Comparison of ENCODE assay signal across 12 cellular contexts in genomic region chr7:47653550-47654351, GRCh38.
A peak's percentile ranks its signal among the peaks of the same experiment; 100 is the strongest.
DNase-seq lines count a peak whose midpoint lies in the region; ATAC-seq and TF ChIP-seq lines count a peak whose summit lies in the region.
"Had no signal": no experiment of that assay in that cellular context is flagged by ENCODE, and none has a peak within 500 bp of the region (broad histone marks: within the 10 kb centered on the region; RNA-seq: fewer than 3 reads in every experiment).

No MANE protein-coding gene starts in this region.

- DNase-seq in H9: no peak
- peak; percentile 17 for DNase-seq in UCSD-AML1 (lab: John Stamatoyannopoulos, UW; ENCODE audit: unreplicated experiment)
- DNase-seq in iris pigment epithelial cell (ENCODE audit: low read depth): peak; percentile 68
- no peak for DNase-seq in stimulated activated naive B cell treated with anti-CD40 and anti-IgM and Interleukin-4, amounts not matched to agents 10 μg/mL and 1 μg/mL and 100 μg/mL, for 72 hours
- DNase-seq in NCI-H2081 (lab: John Stamatoyannopoulos, UW): no peak
- DNase-seq: activated naive CD4-positive, alpha-beta T cell treated with Interleukin-2 at 50 U/mL for 16 hours; DMS53; Kasumi-1; left lung; NCI-H2107 had no signal

- H3K79me1 ChIP-seq in H9 (ENCODE audit: insufficient read depth, low read depth, low read length, poor library complexity, severe bottlenecking): no peaks in the 10 kb centered on the region

- no peaks in the 10 kb centered on the region; the same call in 1 of the 2 replicates for H3K4me1 ChIP-seq in H9 (ENCODE audit: insufficient read depth, low read length)

- H2BK20ac ChIP-seq in H9 (ENCODE audit: low read depth, low read length, poor library complexity, severe bottlenecking): no peak overlapping the region

- H2BK120ac ChIP-seq in H9 (ENCODE audit: low read depth, low read length, poor library complexity, severe bottlenecking): no peak overlapping the region

- H3K23me2 ChIP-seq in H9 (ENCODE audit: insufficient read length, low read depth, low read length, poor library complexity, severe bottlenecking): no peaks in the 10 kb centered on the region

- H3K9ac ChIP-seq in H9 (ENCODE audit: extremely low read depth, insufficient read length, low read length): no peak overlapping the region

- no peak overlapping the region for H2AK5ac ChIP-seq in H9 (ENCODE audit: insufficient read length, low read length)

- peak overlapping the region in 2 of 3 experiments; percentile 16 to 70; a peak in 1 of 7 replicates for H3K27ac Mint-ChIP-seq in H9
- H3K27ac Mint-ChIP-seq in stimulated activated naive B cell treated with anti-CD40 and anti-IgM and Interleukin-4, amounts not matched to agents 10 μg/mL and 1 μg/mL and 100 μg/mL, for 72 hours: peak overlapping the region; percentile 57

- no peak overlapping the region for H3T11ph ChIP-seq in H9 (ENCODE audit: low read length)

- H3K27me3 ChIP-seq in H9 (ENCODE audit: insufficient read depth, low read length): no peaks in the 10 kb centered on the region
- H3K27me3 ChIP-seq: left lung had no signal

- H3K4me2 ChIP-seq in H9 (ENCODE audit: insufficient read depth, insufficient read length, low read length): no peak overlapping the region

- no peak overlapping the region for H2AFZ ChIP-seq in H9 (ENCODE audit: low read length)

- H3K9me3 ChIP-seq in H9 (ENCODE audit: control insufficient read depth, low read depth, low read length): no peaks in the 10 kb centered on the region
- H3K9me3 ChIP-seq: left lung had no signal

- no peak overlapping the region for H4K8ac ChIP-seq in H9 (replicated peaks; ENCODE audit: insufficient read length, low read depth, low read length)

- no peak for ATAC-seq in stimulated activated naive B cell treated with anti-CD40 and anti-IgM and Interleukin-4, amounts not matched to agents 10 μg/mL and 1 μg/mL and 100 μg/mL, for 72 hours (replicated peaks)
- ATAC-seq in GM19467 (IDR thresholded peaks at IDR 0.05; ENCODE audit: unreplicated experiment) (no peak), HG02870 (IDR thresholded peaks at IDR 0.05; ENCODE audit: unreplicated experiment) (no peak)
- ATAC-seq: left lung had no signal

- no peaks in the 10 kb centered on the region for H3K36me3 Mint-ChIP-seq in H9 (ENCODE audit: insufficient read depth in 1 of 3, low read depth in 3 of 3)
- H3K36me3 Mint-ChIP-seq in stimulated activated naive B cell treated with anti-CD40 and anti-IgM and Interleukin-4, amounts not matched to agents 10 μg/mL and 1 μg/mL and 100 μg/mL, for 72 hours: no peaks in the 10 kb centered on the region

- TF ChIP-seq CTCF in H9 (conservative IDR thresholded peaks at IDR 0.05): no peak

- H3K79me2 ChIP-seq in H9 (ENCODE audit: insufficient read depth, low read length): no peaks in the 10 kb centered on the region

- H3K18ac ChIP-seq in H9 (ENCODE audit: insufficient read length, low read depth, low read length): no peak overlapping the region

- H3K4me1 Mint-ChIP-seq in H9: peaks cover 20 to 28% of the 10 kb centered on the region in 2 experiments
- H3K4me1 Mint-ChIP-seq in stimulated activated naive B cell treated with anti-CD40 and anti-IgM and Interleukin-4, amounts not matched to agents 10 μg/mL and 1 μg/mL and 100 μg/mL, for 72 hours: peaks cover 10 to 26% of the 10 kb centered on the region in 2 donors

- H2BK12ac ChIP-seq in H9 (ENCODE audit: insufficient read length, low read depth, low read length): no peak overlapping the region

- H4K5ac ChIP-seq in H9 (ENCODE audit: insufficient read length, low read depth, low read length): no peak overlapping the region

- H3K4ac ChIP-seq in H9 (ENCODE audit: low read depth, low read length): no peak overlapping the region

- H3K4me3 Mint-ChIP-seq in H9: no peak overlapping the region
- H3K4me3 Mint-ChIP-seq in stimulated activated naive B cell treated with anti-CD40 and anti-IgM and Interleukin-4, amounts not matched to agents 10 μg/mL and 1 μg/mL and 100 μg/mL, for 72 hours: no peak overlapping the region

- no peaks in the 10 kb centered on the region for H3K9me3 Mint-ChIP-seq in H9
- peaks cover 0 to 1% of the 10 kb centered on the region in 2 donors for H3K9me3 Mint-ChIP-seq in stimulated activated naive B cell treated with anti-CD40 and anti-IgM and Interleukin-4, amounts not matched to agents 10 μg/mL and 1 μg/mL and 100 μg/mL, for 72 hours

- no peaks in the 10 kb centered on the region for H4K20me1 ChIP-seq in H9 (ENCODE audit: control insufficient read depth, insufficient read depth, insufficient read length)

- no peak overlapping the region for H4K91ac ChIP-seq in H9 (ENCODE audit: insufficient read length, low read depth, low read length)

- H3K27me3 Mint-ChIP-seq in H9 (ENCODE audit: low read depth): peaks cover 3% of the 10 kb centered on the region; the same call in 1 of the 2 replicates
- no peaks in the 10 kb centered on the region for H3K27me3 Mint-ChIP-seq in stimulated activated naive B cell treated with anti-CD40 and anti-IgM and Interleukin-4, amounts not matched to agents 10 μg/mL and 1 μg/mL and 100 μg/mL, for 72 hours

- no peak overlapping the region for H3K23ac ChIP-seq in H9 (ENCODE audit: insufficient read length, low read depth, low read length)

- H3K27ac ChIP-seq in H9 (ENCODE audit: insufficient read length, low read depth, low read length): no peak overlapping the region
- H3K27ac ChIP-seq: left lung had no signal

- no CpG with 5 or more reads among the region's 12 CpGs for WGBS in H9 (ENCODE audit: extremely low coverage, insufficient read length, low lambda C conversion rate)

- no peak overlapping the region for H2BK5ac ChIP-seq in H9 (ENCODE audit: insufficient read length, low read length)

- no peak overlapping the region for H3K14ac ChIP-seq in H9 (ENCODE audit: insufficient read depth, low read length)

- H3K56ac ChIP-seq in H9 (ENCODE audit: insufficient read length, low read depth, low read length): no peak overlapping the region

- no peak overlapping the region for H2BK15ac ChIP-seq in H9 (ENCODE audit: low read depth, low read length)

Comparison
In these comparisons a context has a peak if more than half of its experiments do, and no peak if none do; other contexts are left out.
1. DNase-seq: peak in UCSD-AML1 (single experiment) and iris pigment epithelial cell (single experiment); none in H9 (single experiment), stimulated activated naive B cell treated with anti-CD40 and anti-IgM and Interleukin-4, amounts not matched to agents 10 μg/mL and 1 μg/mL and 100 μg/mL, for 72 hours (single experiment) and NCI-H2081 (0 of 2).